ENCODE assay signal across 8 cellular contexts in genomic region chr9:35071814-35072460, GRCh38. TPM values are rescaled to one million over a fixed set of nuclear protein-coding genes. Genes with fewer than 3 reads are reported as not detected.
A peak's percentile ranks its signal among the peaks of the same experiment; 100 is the strongest.
DNase-seq lines count a peak whose midpoint lies in the region; ATAC-seq and TF ChIP-seq lines count a peak whose summit lies in the region.

No MANE protein-coding gene starts in this region.

- H3K27ac Mint-ChIP-seq in CD8-positive, alpha-beta memory T cell, result peak overlapping the region; percentile 85 to 99 (median 96)
- peak overlapping the region; percentile 99 for H3K27ac Mint-ChIP-seq in endothelial cell (ENCODE audit: unreplicated experiment)

- CTCF ChIA-PET in CD8-positive, alpha-beta memory T cell (lab: Charles Lee), result interaction anchor here (0.7 to 2.7 kb wide), 12 partner anchors 8 to 172 kb away, joined by 3 to 16 read pairs (median 5); partner anchors contain the start of genes ATOSB, FANCG and PIGO

- H3K4me3 ChIP-seq in CD8-positive, alpha-beta memory T cell (ENCODE audit: low read length), result peak overlapping the region; percentile 82

- ATAC-seq in GM19395 (IDR thresholded peaks at IDR 0.05; ENCODE audit: unreplicated experiment), result peak; percentile 59
- ATAC-seq in HG03521 (IDR thresholded peaks at IDR 0.05; ENCODE audit: unreplicated experiment), result peak; percentile 49

- H3K36me3 ChIP-seq in CD8-positive, alpha-beta memory T cell (ENCODE audit: insufficient read depth, low read length), result peaks cover 21% of the 10 kb centered on the region

- H3K4me1 Mint-ChIP-seq in CD8-positive, alpha-beta memory T cell, result peaks cover 50 to 58% (median 57%) of the 10 kb centered on the region in 3 donors
- peaks cover 37% of the 10 kb centered on the region for H3K4me1 Mint-ChIP-seq in endothelial cell (ENCODE audit: unreplicated experiment)

- peaks cover 4 to 61% (median 15%) of the 10 kb centered on the region in 3 donors for H3K36me3 Mint-ChIP-seq in CD8-positive, alpha-beta memory T cell
- H3K36me3 Mint-ChIP-seq in endothelial cell (ENCODE audit: low read depth, unreplicated experiment), result peaks cover 32% of the 10 kb centered on the region

- DNase-seq in CD8-positive, alpha-beta memory T cell, result peak; percentile 67 to 82 (median 76)
- DNase-seq in NCI-H82 treated with DMSO at 0.1 percent for 48 hours (lab: John Stamatoyannopoulos, UW; ENCODE audit: unreplicated experiment), result peak; percentile 22
- DNase-seq in activated CD8-positive, alpha-beta memory T cell treated with anti-CD3 and anti-CD28 coated beads, Interleukin-2, amount 50 U/mL, for 1 hour (ENCODE audit: extremely low read depth), result peak; percentile 31
- peak; percentile 93 for DNase-seq in endothelial cell (ENCODE audit: low spot score)
- DNase-seq in midbrain (lab: John Stamatoyannopoulos, UW), result peak; percentile 62
- DNase-seq in stimulated activated CD8-positive, alpha-beta memory T cell treated with anti-CD3 and anti-CD28 coated beads, Interleukin-15, amount 100 ng/mL, for 48 hours (ENCODE audit: low read depth in 2 of 2), result peak; percentile 66 to 71

- peaks cover 39% of the 10 kb centered on the region for H3K4me1 ChIP-seq in CD8-positive, alpha-beta memory T cell (ENCODE audit: insufficient read depth, low read length)

- H3K27ac ChIP-seq in CD8-positive, alpha-beta memory T cell (ENCODE audit: low read depth, low read length), result peak overlapping the region; percentile 93

- no peaks in the 10 kb centered on the region for H3K27me3 Mint-ChIP-seq in CD8-positive, alpha-beta memory T cell
- peaks cover 25% of the 10 kb centered on the region for H3K27me3 Mint-ChIP-seq in endothelial cell (ENCODE audit: unreplicated experiment)

- H3K9me3 Mint-ChIP-seq in CD8-positive, alpha-beta memory T cell, result no peaks in the 10 kb centered on the region
- no peaks in the 10 kb centered on the region for H3K9me3 Mint-ChIP-seq in endothelial cell (ENCODE audit: unreplicated experiment)

- H3K27me3 ChIP-seq in CD8-positive, alpha-beta memory T cell (ENCODE audit: insufficient read depth, low read length, poor library complexity, severe bottlenecking), result no peaks in the 10 kb centered on the region

- H3K4me3 Mint-ChIP-seq in CD8-positive, alpha-beta memory T cell, result peak overlapping the region; percentile 85 to 95 (median 90)
- H3K4me3 Mint-ChIP-seq in endothelial cell (ENCODE audit: unreplicated experiment), result peak overlapping the region; percentile 99

- no peaks in the 10 kb centered on the region for H3K9me3 ChIP-seq in CD8-positive, alpha-beta memory T cell (ENCODE audit: low read length)

- POLR2A ChIA-PET in CD8-positive, alpha-beta memory T cell (lab: Charles Lee), result interaction anchor here (0.6 to 2.1 kb wide), 15 partner anchors 8 to 677 kb away, joined by 3 to 31 read pairs (median 6); partner anchors contain the start of genes ATOSB, CREB3, DNAJB5 and FANCG

- TF ChIP-seq CTCF in endothelial cell (IDR thresholded peaks at IDR 0.05; ENCODE audit: unreplicated experiment), result peak; percentile 45

RNA-seq across cellular contexts. Expression of gene VCP, which starts 0.5 kb away (rescaled TPM):
- 100 to 1,000 TPM; 309 to 323 TPM for total RNA-seq in CD8-positive, alpha-beta memory T cell
- polyA plus RNA-seq in CD8-positive, alpha-beta memory T cell, result 195 TPM
- total RNA-seq in endothelial cell (ENCODE audit: unreplicated experiment), result 397 TPM

RNA-seq across cellular contexts. Expression of gene FANCG, which starts 7.8 kb away (rescaled TPM):
- total RNA-seq in CD8-positive, alpha-beta memory T cell, result 10 to 100 TPM; 90.6 to 95.4 TPM
- polyA plus RNA-seq in CD8-positive, alpha-beta memory T cell, result 10.0 TPM
- 41.4 TPM for total RNA-seq in endothelial cell (ENCODE audit: unreplicated experiment)

RNA-seq across cellular contexts. Expression of gene PIGO, which starts 24.5 kb away (rescaled TPM):
- total RNA-seq in CD8-positive, alpha-beta memory T cell, result 10 to 100 TPM; 31.7 to 32.1 TPM
- polyA plus RNA-seq in CD8-positive, alpha-beta memory T cell, result 26.4 TPM
- 20.3 TPM for total RNA-seq in endothelial cell (ENCODE audit: unreplicated experiment)

RNA-seq across cellular contexts. Expression of gene STOML2, which starts 31.0 kb away (rescaled TPM):
- 100 to 1,000 TPM; 258 to 271 TPM for total RNA-seq in CD8-positive, alpha-beta memory T cell
- polyA plus RNA-seq in CD8-positive, alpha-beta memory T cell, result 88.9 TPM
- total RNA-seq in endothelial cell (ENCODE audit: unreplicated experiment), result 108 TPM

RNA-seq across cellular contexts. Expression of gene ATOSB, which starts 43.7 kb away (rescaled TPM):
- total RNA-seq in CD8-positive, alpha-beta memory T cell, result 1 to 10 TPM; 4.4 to 6.3 TPM
- polyA plus RNA-seq in CD8-positive, alpha-beta memory T cell, result 6.4 TPM
- 33.7 TPM for total RNA-seq in endothelial cell (ENCODE audit: unreplicated experiment)

Comparison
In these comparisons a context has a peak if more than half of its experiments do, and no peak if none do; other contexts are left out.
1. Peak in every context shown above with its lines: DNase-seq, ATAC-seq, H3K4me3 ChIP-seq and H3K27ac ChIP-seq.
2. DNase-seq: peak in every context shown above with its lines; median percentile 93 in endothelial cell; 76 in CD8-positive, alpha-beta memory T cell; 68 in stimulated activated CD8-positive, alpha-beta memory T cell treated with anti-CD3 and anti-CD28 coated beads, Interleukin-15, amount 100 ng/mL, for 48 hours; 62 in midbrain; 31 in activated CD8-positive, alpha-beta memory T cell treated with anti-CD3 and anti-CD28 coated beads, Interleukin-2, amount 50 U/mL, for 1 hour; 22 in NCI-H82 treated with DMSO at 0.1 percent for 48 hours.